Comparison of ENCODE assay signal across 26 cellular contexts in genomic region chr1:222096476-222096772, GRCh38.
DNase-seq lines count a peak whose midpoint lies in the region; ATAC-seq, FAIRE-seq and TF ChIP-seq lines count a peak whose summit lies in the region.
"Had no signal": no experiment of that assay in that cellular context is flagged by ENCODE, and none has a peak within 500 bp of the region (broad histone marks: within the 10 kb centered on the region; RNA-seq: fewer than 3 reads in every experiment).

No MANE protein-coding gene starts in this region.

- H3K9ac ChIP-seq in OCI-LY1 (ENCODE audit: low read length) = no peak overlapping the region
- no peak overlapping the region for H3K9ac ChIP-seq in endodermal cell (ENCODE audit: extremely low read depth, low read length, poor library complexity, severe bottlenecking)

- H3K4me2 ChIP-seq in OCI-LY1 (ENCODE audit: low read length) = no peak overlapping the region
- H3K4me2 ChIP-seq: hepatocyte had no signal

- H3K9me3 Mint-ChIP-seq in endodermal cell (no peaks in the 10 kb centered on the region), type B pancreatic cell (no peaks in the 10 kb centered on the region)
- H3K9me3 Mint-ChIP-seq: activated CD4-positive, alpha-beta memory T cell treated with anti-CD3 and anti-CD28 coated beads, Interleukin-2, amount 10 ng/mL, durations not matched to agents 7 days and 5 days; activated naive CD4-positive, alpha-beta T cell treated with anti-CD3 and anti-CD28 coated beads, Interleukin-2, amount 10 ng/mL, durations not matched to agents 7 days and 5 days; activated T-helper 17 cell treated with anti-CD3 and anti-CD28 coated beads, Interleukin-2, amount 50 U/mL, for 72 hours; CD4-positive, alpha-beta memory T cell; stimulated activated naive CD8-positive, alpha-beta T cell treated with anti-CD3 and anti-CD28 coated beads, Interleukin-15, Interleukin-2, amounts not matched to agents 100 ng/mL and 50 ng/mL, for 24 hours had no signal

- H3K27ac ChIP-seq in left ventricle myocardium inferior (replicated peaks) (no peak overlapping the region), heart left ventricle (no peak overlapping the region), OCI-LY1 (ENCODE audit: low read depth, low read length, poor library complexity, severe bottlenecking) (no peak overlapping the region), endodermal cell (ENCODE audit: low read depth, low read length) (no peak overlapping the region)
- H3K27ac ChIP-seq: adrenal gland, gastrocnemius medialis, hepatocyte, HL-60, lower lobe of right lung, ovary, thoracic aorta had no signal

- H3K4me1 Mint-ChIP-seq in endodermal cell (peaks cover 10% of the 10 kb centered on the region), type B pancreatic cell (ENCODE audit: unreplicated experiment) (peaks cover 5% of the 10 kb centered on the region)
- H3K4me1 Mint-ChIP-seq: activated CD4-positive, alpha-beta memory T cell treated with anti-CD3 and anti-CD28 coated beads, Interleukin-2, amount 10 ng/mL, durations not matched to agents 7 days and 5 days; activated naive CD4-positive, alpha-beta T cell treated with anti-CD3 and anti-CD28 coated beads, Interleukin-2, amount 10 ng/mL, durations not matched to agents 7 days and 5 days; activated T-helper 17 cell treated with anti-CD3 and anti-CD28 coated beads, Interleukin-2, amount 50 U/mL, for 72 hours; CD4-positive, alpha-beta memory T cell had no signal

- no peaks in the 10 kb centered on the region for H3F3A ChIP-seq in OCI-LY1 (ENCODE audit: insufficient read depth, low read length)

- TF ChIP-seq CTCF in left ventricle myocardium inferior (IDR thresholded peaks at IDR 0.05; ENCODE audit: borderline replicate concordance) (peak; percentile 11), heart left ventricle (IDR thresholded peaks at IDR 0.05) (no peak), OCI-LY1 (IDR thresholded peaks at IDR 0.05; ENCODE audit: low read length) (peak; percentile 24; the same call in 1 of the 2 replicates), endodermal cell (conservative IDR thresholded peaks at IDR 0.05) (peak; percentile 22), type B pancreatic cell (conservative IDR thresholded peaks at IDR 0.05) (peak; percentile 28)

- FAIRE-seq in H54 (lab: Jason Lieb, UNC) = no peak
- FAIRE-seq: A204.1, D721Med, urothelium cell line had no signal

- TF ChIP-seq POLR2A in heart left ventricle (IDR thresholded peaks at IDR 0.05) (no peak), H54 (IDR thresholded peaks at IDR 0.05; ENCODE audit: low read depth, low read length) (no peak)

- H3K27me3 ChIP-seq in left ventricle myocardium inferior (ENCODE audit: low read depth) (no peaks in the 10 kb centered on the region), heart left ventricle (peaks cover 0 to 8% (median 0%) of the 10 kb centered on the region in 9 donors), OCI-LY1 (ENCODE audit: insufficient read depth, low read length) (no peaks in the 10 kb centered on the region), endodermal cell (ENCODE audit: control insufficient read depth, insufficient read depth, low read length, poor library complexity, severe bottlenecking) (no peaks in the 10 kb centered on the region)
- H3K27me3 ChIP-seq: adrenal gland, gastrocnemius medialis, hepatocyte, ovary had no signal

- 89 to 94% (median 90%) methylated on average over 1 of the region's 1 CpG for WGBS in heart left ventricle, 4 donors
- 89 to 93% methylated on average over 1 of the region's 1 CpG for WGBS in endodermal cell (ENCODE audit: insufficient coverage in 1 of 2, insufficient read length in 1 of 2), 2 experiments

- peaks cover 17% of the 10 kb centered on the region for H3K4me1 ChIP-seq in left ventricle myocardium inferior
- peaks cover 0 to 8% (median 0%) of the 10 kb centered on the region in 12 donors for H3K4me1 ChIP-seq in heart left ventricle
- no peaks in the 10 kb centered on the region for H3K4me1 ChIP-seq in OCI-LY1 (ENCODE audit: insufficient read depth, low read length, severe bottlenecking)
- peaks cover 11% of the 10 kb centered on the region for H3K4me1 ChIP-seq in endodermal cell (ENCODE audit: control insufficient read depth, insufficient read depth, low read length)
- H3K4me1 ChIP-seq: adrenal gland, gastrocnemius medialis, lower lobe of right lung had no signal

- H3K79me2 ChIP-seq in OCI-LY1 (ENCODE audit: insufficient read depth, low read length) = no peaks in the 10 kb centered on the region
- H3K79me2 ChIP-seq: hepatocyte had no signal

- H3K4me3 ChIP-seq in left ventricle myocardium inferior = no peak overlapping the region
- no peak overlapping the region for H3K4me3 ChIP-seq in heart left ventricle
- H3K4me3 ChIP-seq in OCI-LY1 (ENCODE audit: low read depth, low read length, poor library complexity, severe bottlenecking) = no peak overlapping the region
- no peak overlapping the region for H3K4me3 ChIP-seq in endodermal cell (ENCODE audit: low read length)
- H3K4me3 ChIP-seq: adrenal gland, gastrocnemius medialis, hepatocyte, lower lobe of right lung, mucosa of descending colon, ovary, thoracic aorta had no signal

- DNase-seq in left ventricle myocardium inferior = no peak
- DNase-seq in heart left ventricle = no peak
- no peak for DNase-seq in endodermal cell
- DNase-seq in type B pancreatic cell (ENCODE audit: extremely low spot score, unreplicated experiment) = no peak
- no peak for DNase-seq in H54 (ENCODE audit: insufficient read length, low spot score)
- no peak for DNase-seq in NCI-H1417 (lab: John Stamatoyannopoulos, UW)
- DNase-seq: gastrocnemius medialis, lower lobe of right lung, NCI-H2107, NCI-H446 treated with DMSO at 0.1 percent for 48 hours had no signal

- no peaks in the 10 kb centered on the region for H4K20me1 ChIP-seq in OCI-LY1 (ENCODE audit: insufficient read depth, low read length)

- H3K9me3 ChIP-seq in left ventricle myocardium inferior (replicated peaks) (no peaks in the 10 kb centered on the region), heart left ventricle (no peaks in the 10 kb centered on the region), OCI-LY1 (ENCODE audit: low read length) (no peaks in the 10 kb centered on the region), endodermal cell (ENCODE audit: control insufficient read depth, low read length) (no peaks in the 10 kb centered on the region)
- H3K9me3 ChIP-seq: adrenal gland, gastrocnemius medialis, lower lobe of right lung, mucosa of descending colon, ovary, thoracic aorta had no signal

- H3K4me3 Mint-ChIP-seq in endodermal cell (no peak overlapping the region), type B pancreatic cell (no peak overlapping the region)
- H3K4me3 Mint-ChIP-seq: activated CD4-positive, alpha-beta memory T cell treated with anti-CD3 and anti-CD28 coated beads, Interleukin-2, amount 10 ng/mL, durations not matched to agents 7 days and 5 days; activated naive CD4-positive, alpha-beta T cell treated with anti-CD3 and anti-CD28 coated beads, Interleukin-2, amount 10 ng/mL, durations not matched to agents 7 days and 5 days; activated T-helper 17 cell treated with anti-CD3 and anti-CD28 coated beads, Interleukin-2, amount 50 U/mL, for 72 hours; CD4-positive, alpha-beta memory T cell; stimulated activated naive CD8-positive, alpha-beta T cell treated with anti-CD3 and anti-CD28 coated beads, Interleukin-15, Interleukin-2, amounts not matched to agents 100 ng/mL and 50 ng/mL, for 24 hours had no signal

- H3K36me3 Mint-ChIP-seq in endodermal cell (ENCODE audit: low read depth) = no peaks in the 10 kb centered on the region
- H3K36me3 Mint-ChIP-seq in type B pancreatic cell = no peaks in the 10 kb centered on the region
- H3K36me3 Mint-ChIP-seq: activated naive CD4-positive, alpha-beta T cell treated with anti-CD3 and anti-CD28 coated beads, Interleukin-2, amount 10 ng/mL, durations not matched to agents 7 days and 5 days; CD4-positive, alpha-beta memory T cell had no signal

- no peak overlapping the region for H3K27ac Mint-ChIP-seq in endodermal cell
- no peak overlapping the region for H3K27ac Mint-ChIP-seq in type B pancreatic cell
- H3K27ac Mint-ChIP-seq: activated CD4-positive, alpha-beta memory T cell treated with anti-CD3 and anti-CD28 coated beads, Interleukin-2, amount 10 ng/mL, durations not matched to agents 7 days and 5 days; activated naive CD4-positive, alpha-beta T cell treated with anti-CD3 and anti-CD28 coated beads, Interleukin-2, amount 10 ng/mL, durations not matched to agents 7 days and 5 days; activated T-helper 17 cell treated with anti-CD3 and anti-CD28 coated beads, Interleukin-2, amount 50 U/mL, for 72 hours; CD4-positive, alpha-beta memory T cell; stimulated activated naive CD8-positive, alpha-beta T cell treated with anti-CD3 and anti-CD28 coated beads, Interleukin-15, Interleukin-2, amounts not matched to agents 100 ng/mL and 50 ng/mL, for 24 hours had no signal

- intact Hi-C loops in left ventricle myocardium inferior (cut with micrococcal nuclease) = loop anchor here (10.0 kb wide), 1 partner anchor 358 kb away; no protein-coding TSS in a partner anchor
- intact Hi-C loops in heart left ventricle (cut with DNase I) = loop anchor here in 7 of 10 donors (1.0 to 10.0 kb wide), 4 partner anchors 358 to 361 kb away; no protein-coding TSS in a partner anchor

- no peak overlapping the region for H2AFZ ChIP-seq in OCI-LY1 (ENCODE audit: low read length)
- H2AFZ ChIP-seq: hepatocyte had no signal

- H3K36me3 ChIP-seq in left ventricle myocardium inferior (no peaks in the 10 kb centered on the region), heart left ventricle (no peaks in the 10 kb centered on the region), OCI-LY1 (ENCODE audit: insufficient read depth, low read length) (no peaks in the 10 kb centered on the region), endodermal cell (ENCODE audit: control insufficient read depth, insufficient read depth, low read length) (no peaks in the 10 kb centered on the region)
- H3K36me3 ChIP-seq: adrenal gland, gastrocnemius medialis, lower lobe of right lung, ovary, thoracic aorta had no signal

- ATAC-seq in heart left ventricle (no peak), HG02840 (IDR thresholded peaks at IDR 0.05; ENCODE audit: low FRiP score, unreplicated experiment) (no peak)
- ATAC-seq: gastrocnemius medialis had no signal

- H3K9me2 ChIP-seq in OCI-LY1 (ENCODE audit: low read depth, low read length) = no peaks in the 10 kb centered on the region

- H3K27me3 Mint-ChIP-seq in endodermal cell (ENCODE audit: insufficient read depth) = no peaks in the 10 kb centered on the region
- H3K27me3 Mint-ChIP-seq in type B pancreatic cell = peaks cover 23% of the 10 kb centered on the region
- H3K27me3 Mint-ChIP-seq: activated CD4-positive, alpha-beta memory T cell treated with anti-CD3 and anti-CD28 coated beads, Interleukin-2, amount 10 ng/mL, durations not matched to agents 7 days and 5 days; activated naive CD4-positive, alpha-beta T cell treated with anti-CD3 and anti-CD28 coated beads, Interleukin-2, amount 10 ng/mL, durations not matched to agents 7 days and 5 days had no signal

Comparison
In these comparisons a context has a peak if more than half of its experiments do, and no peak if none do; other contexts are left out.
1. CTCF ChIP-seq: peak in left ventricle myocardium inferior (single experiment), OCI-LY1 (single experiment), endodermal cell (single experiment) and type B pancreatic cell (single experiment); none in heart left ventricle (0 of 12).